In the genomic region with DNA sequence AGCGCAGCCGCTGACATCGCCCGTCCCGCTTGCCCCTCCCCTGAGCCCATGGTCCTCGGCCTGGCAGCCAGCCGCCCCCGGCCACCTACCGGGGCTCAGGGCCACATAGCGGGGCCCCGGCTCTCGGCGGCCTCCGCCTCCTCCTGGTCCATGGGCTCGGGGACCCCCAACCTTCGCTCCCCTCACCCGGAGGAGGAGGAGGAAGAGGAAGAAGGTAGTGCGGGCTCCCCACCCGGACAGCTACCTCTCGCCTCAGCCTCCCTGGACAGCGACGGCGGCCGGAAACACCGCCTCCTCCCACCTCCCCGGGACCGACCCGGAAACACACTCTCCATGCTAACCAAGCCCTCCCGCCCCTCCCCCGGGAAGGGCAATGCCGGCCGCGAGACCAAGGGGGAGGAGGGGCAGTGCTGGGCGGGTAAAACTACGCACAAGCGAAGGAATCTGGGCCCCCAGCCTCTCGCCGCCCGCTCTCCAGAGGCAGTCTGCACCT, we compare ENCODE assay signal across 1 cellular context.
A peak's percentile ranks its signal among the peaks of the same experiment; 100 is the strongest.
TF ChIP-seq lines count a peak whose summit lies in the region.

Gene KIAA0319L, minus strand, starts transcription at position 286 of the 493 bp plus-strand sequence. CDS start 2,912 bp downstream, outside the sequence.

TF ChIP-seq in HepG2, 621 proteins besides CTCF, POLR2A, EP300 and RAD21 (continued from another document and continues in another):
- TF ChIP-seq KIAA2018 (CRISPR knock-in tag; IDR thresholded peaks at IDR 0.05; ENCODE audit: borderline replicate concordance) (no peak; the same call in 1 of the 2 replicates), ZNF766 (CRISPR knock-in tag; IDR thresholded peaks at IDR 0.05; ENCODE audit: borderline replicate concordance) (no peak), ZFP41 (CRISPR knock-in tag; IDR thresholded peaks at IDR 0.05; ENCODE audit: borderline replicate concordance) (no peak), SRF (IDR thresholded peaks at IDR 0.05; ENCODE audit: low read depth, low read length) (no peak), AGO1 (IDR thresholded peaks at IDR 0.05; ENCODE audit: low read depth, low read length, poor library complexity, severe bottlenecking) (no peak), CCDC6 (CRISPR knock-in tag; IDR thresholded peaks at IDR 0.05) (no peak; the same call in 1 of the 2 replicates), MLLT10 (CRISPR knock-in tag; IDR thresholded peaks at IDR 0.05) (no peak), NFE2L2 (IDR thresholded peaks at IDR 0.05; ENCODE audit: low read length) (no peak), HMGA1 (CRISPR knock-in tag; conservative IDR thresholded peaks at IDR 0.05) (no peak), FOSL1 (CRISPR knock-in tag; IDR thresholded peaks at IDR 0.05; ENCODE audit: borderline replicate concordance) (no peak), ZNF263 (CRISPR knock-in tag; IDR thresholded peaks at IDR 0.05) (peak; percentile 27; the same call in 1 of the 2 replicates), CREB1 (IDR thresholded peaks at IDR 0.05) (no peak), CREB1 (CRISPR knock-in tag; IDR thresholded peaks at IDR 0.05) (no peak), NR2F1 (CRISPR knock-in tag; IDR thresholded peaks at IDR 0.05) (no peak), ZNF296 (CRISPR knock-in tag; conservative IDR thresholded peaks at IDR 0.05) (no peak; the same call in 1 of the 2 replicates), MAZ (IDR thresholded peaks at IDR 0.05; ENCODE audit: borderline replicate concordance, low read depth, low read length) (no peak; the same call in 1 of the 2 replicates), MAZ (CRISPR knock-in tag; IDR thresholded peaks at IDR 0.05; ENCODE audit: low read depth) (no peak), GRHL1 (CRISPR knock-in tag; conservative IDR thresholded peaks at IDR 0.05) (no peak), SIN3A (IDR thresholded peaks at IDR 0.05; ENCODE audit: borderline replicate concordance, low read depth, low read length) (peak; percentile 47; the same call in 1 of the 2 replicates), ZNF747 (CRISPR knock-in tag; IDR thresholded peaks at IDR 0.05; ENCODE audit: borderline replicate concordance) (no peak; the same call in 1 of the 2 replicates), THAP7 (CRISPR knock-in tag; IDR thresholded peaks at IDR 0.05) (no peak), ZNF619 (CRISPR knock-in tag; IDR thresholded peaks at IDR 0.05) (no peak), GATA4 (IDR thresholded peaks at IDR 0.05; ENCODE audit: borderline replicate concordance, low read depth) (peak; percentile 12; the same call in 1 of the 2 replicates), TCF12 (IDR thresholded peaks at IDR 0.05) (no peak), TCF12 (CRISPR knock-in tag; IDR thresholded peaks at IDR 0.05) (peak; percentile 66; the same call in 1 of the 2 replicates), ZFP62 (CRISPR knock-in tag; IDR thresholded peaks at IDR 0.05) (no peak), ATRX (CRISPR knock-in tag; IDR thresholded peaks at IDR 0.05; ENCODE audit: borderline replicate concordance) (no peak), ZNF460 (CRISPR knock-in tag; IDR thresholded peaks at IDR 0.05; ENCODE audit: borderline replicate concordance) (peak; percentile 19; the same call in 1 of the 2 replicates), SMAD1 (CRISPR knock-in tag; IDR thresholded peaks at IDR 0.05; ENCODE audit: borderline replicate concordance, low read depth) (no peak; the same call in 1 of the 2 replicates), SCMH1 (CRISPR knock-in tag; IDR thresholded peaks at IDR 0.05; ENCODE audit: borderline replicate concordance) (no peak), ZHX1 (CRISPR knock-in tag; IDR thresholded peaks at IDR 0.05; ENCODE audit: low read depth) (no peak; the same call in 1 of the 2 replicates), RBAK (CRISPR knock-in tag; IDR thresholded peaks at IDR 0.05) (no peak), SATB2 (CRISPR knock-in tag; IDR thresholded peaks at IDR 0.05) (no peak), KDM5B (CRISPR knock-in tag; IDR thresholded peaks at IDR 0.05; ENCODE audit: borderline replicate concordance) (no peak; the same call in 1 of the 2 replicates), HNRNPLL (IDR thresholded peaks at IDR 0.05; ENCODE audit: low read depth, low read length, poor library complexity, severe bottlenecking) (peak; percentile 54), ZNF569 (CRISPR knock-in tag; IDR thresholded peaks at IDR 0.05; ENCODE audit: borderline replicate concordance) (0 out of 2 replicates have a peak, but pooled peaks have one; percentile 30), ZNF431 (CRISPR knock-in tag; IDR thresholded peaks at IDR 0.05; ENCODE audit: borderline replicate concordance, low read depth) (peak; percentile 81; the same call in 1 of the 2 replicates)
- TF ChIP-seq, protein P1, sequence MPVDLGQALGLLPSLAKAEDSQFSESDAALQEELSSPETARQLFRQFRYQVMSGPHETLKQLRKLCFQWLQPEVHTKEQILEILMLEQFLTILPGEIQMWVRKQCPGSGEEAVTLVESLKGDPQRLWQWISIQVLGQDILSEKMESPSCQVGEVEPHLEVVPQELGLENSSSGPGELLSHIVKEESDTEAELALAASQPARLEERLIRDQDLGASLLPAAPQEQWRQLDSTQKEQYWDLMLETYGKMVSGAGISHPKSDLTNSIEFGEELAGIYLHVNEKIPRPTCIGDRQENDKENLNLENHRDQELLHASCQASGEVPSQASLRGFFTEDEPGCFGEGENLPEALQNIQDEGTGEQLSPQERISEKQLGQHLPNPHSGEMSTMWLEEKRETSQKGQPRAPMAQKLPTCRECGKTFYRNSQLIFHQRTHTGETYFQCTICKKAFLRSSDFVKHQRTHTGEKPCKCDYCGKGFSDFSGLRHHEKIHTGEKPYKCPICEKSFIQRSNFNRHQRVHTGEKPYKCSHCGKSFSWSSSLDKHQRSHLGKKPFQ (CRISPR knock-in tag; IDR thresholded peaks at IDR 0.05; ENCODE audit: insufficient replicate concordance) = no peak
- TF ChIP-seq, protein P2, sequence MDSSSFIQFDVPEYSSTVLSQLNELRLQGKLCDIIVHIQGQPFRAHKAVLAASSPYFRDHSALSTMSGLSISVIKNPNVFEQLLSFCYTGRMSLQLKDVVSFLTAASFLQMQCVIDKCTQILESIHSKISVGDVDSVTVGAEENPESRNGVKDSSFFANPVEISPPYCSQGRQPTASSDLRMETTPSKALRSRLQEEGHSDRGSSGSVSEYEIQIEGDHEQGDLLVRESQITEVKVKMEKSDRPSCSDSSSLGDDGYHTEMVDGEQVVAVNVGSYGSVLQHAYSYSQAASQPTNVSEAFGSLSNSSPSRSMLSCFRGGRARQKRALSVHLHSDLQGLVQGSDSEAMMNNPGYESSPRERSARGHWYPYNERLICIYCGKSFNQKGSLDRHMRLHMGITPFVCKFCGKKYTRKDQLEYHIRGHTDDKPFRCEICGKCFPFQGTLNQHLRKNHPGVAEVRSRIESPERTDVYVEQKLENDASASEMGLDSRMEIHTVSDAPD (CRISPR knock-in tag; IDR thresholded peaks at IDR 0.05) = no peak
- TF ChIP-seq, protein P3, sequence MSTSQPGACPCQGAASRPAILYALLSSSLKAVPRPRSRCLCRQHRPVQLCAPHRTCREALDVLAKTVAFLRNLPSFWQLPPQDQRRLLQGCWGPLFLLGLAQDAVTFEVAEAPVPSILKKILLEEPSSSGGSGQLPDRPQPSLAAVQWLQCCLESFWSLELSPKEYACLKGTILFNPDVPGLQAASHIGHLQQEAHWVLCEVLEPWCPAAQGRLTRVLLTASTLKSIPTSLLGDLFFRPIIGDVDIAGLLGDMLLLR (CRISPR knock-in tag; IDR thresholded peaks at IDR 0.05) = peak; percentile 76; the same call in 1 of the 2 replicates
- TF ChIP-seq, protein P4, sequence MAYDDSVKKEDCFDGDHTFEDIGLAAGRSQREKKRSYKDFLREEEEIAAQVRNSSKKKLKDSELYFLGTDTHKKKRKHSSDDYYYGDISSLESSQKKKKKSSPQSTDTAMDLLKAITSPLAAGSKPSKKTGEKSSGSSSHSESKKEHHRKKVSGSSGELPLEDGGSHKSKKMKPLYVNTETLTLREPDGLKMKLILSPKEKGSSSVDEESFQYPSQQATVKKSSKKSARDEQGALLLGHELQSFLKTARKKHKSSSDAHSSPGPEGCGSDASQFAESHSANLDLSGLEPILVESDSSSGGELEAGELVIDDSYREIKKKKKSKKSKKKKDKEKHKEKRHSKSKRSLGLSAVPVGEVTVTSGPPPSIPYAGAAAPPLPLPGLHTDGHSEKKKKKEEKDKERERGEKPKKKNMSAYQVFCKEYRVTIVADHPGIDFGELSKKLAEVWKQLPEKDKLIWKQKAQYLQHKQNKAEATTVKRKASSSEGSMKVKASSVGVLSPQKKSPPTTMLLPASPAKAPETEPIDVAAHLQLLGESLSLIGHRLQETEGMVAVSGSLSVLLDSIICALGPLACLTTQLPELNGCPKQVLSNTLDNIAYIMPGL (CRISPR knock-in tag; IDR thresholded peaks at IDR 0.05; ENCODE audit: borderline replicate concordance in 1 of 2, low read depth in 1 of 2) = peak in 1 of 2 experiments; percentile 67; a peak in 2 of 4 replicates
